ENCODE assay signal across 10 cellular contexts in genomic region chr22:20464096-20464614, GRCh38. TPM values are rescaled to one million over a fixed set of nuclear protein-coding genes. Genes with fewer than 3 reads are reported as not detected.
A peak's percentile ranks its signal among the peaks of the same experiment; 100 is the strongest.
DNase-seq lines count a peak whose midpoint lies in the region; ATAC-seq, FAIRE-seq and TF ChIP-seq lines count a peak whose summit lies in the region.
"Had no signal": no experiment of that assay in that cellular context is flagged by ENCODE, and none has a peak within 500 bp of the region (broad histone marks: within the 10 kb centered on the region; RNA-seq: fewer than 3 reads in every experiment).

No MANE protein-coding gene starts in this region.

- BruUV-seq in IMR-90 (replicated peaks; lab: Mats Ljungman, UMichigan), result no TSS peak

- H2AK9ac ChIP-seq in IMR-90 (replicated peaks; ENCODE audit: low read depth, low read length, poor library complexity), result no peak overlapping the region

- no peak overlapping the region for H2BK120ac ChIP-seq in IMR-90 (ENCODE audit: low read depth, low read length)

- H3K4me1 ChIP-seq in IMR-90 (ENCODE audit: control insufficient read depth, insufficient read depth, low read length), result peaks cover 5% of the 10 kb centered on the region; the same call in 1 of the 2 replicates

- peaks cover 16% of the 10 kb centered on the region for H3K36me3 Mint-ChIP-seq in effector memory CD8-positive, alpha-beta T cell (ENCODE audit: insufficient read depth)

- H3K4me1 Mint-ChIP-seq in effector memory CD8-positive, alpha-beta T cell (ENCODE audit: low read depth in 2 of 2), result peaks cover 37 to 38% of the 10 kb centered on the region in 2 donors

- H4K5ac ChIP-seq in IMR-90 (ENCODE audit: low read depth, low read length), result no peak overlapping the region

- H2BK5ac ChIP-seq in IMR-90 (ENCODE audit: low read depth, low read length, poor library complexity, severe bottlenecking), result no peak overlapping the region

- no peaks in the 10 kb centered on the region for H3K9me3 Mint-ChIP-seq in effector memory CD8-positive, alpha-beta T cell

- H3K27me3 Mint-ChIP-seq in effector memory CD8-positive, alpha-beta T cell, result no peaks in the 10 kb centered on the region

- H3K14ac ChIP-seq in IMR-90 (replicated peaks; ENCODE audit: low read depth, low read length), result no peak overlapping the region

- H3K4me2 ChIP-seq in IMR-90 (ENCODE audit: low read depth, low read length), result no peak overlapping the region

- in situ Hi-C loops in IMR-90 (cut with MboI; ENCODE audit: low sequenced_read_pairs), result loop anchor here (10.0 kb wide), 1 partner anchor 49 kb away; no protein-coding TSS in a partner anchor

- H4K8ac ChIP-seq in IMR-90 (ENCODE audit: low read depth in 2 of 2, low read length in 2 of 2), result no peak overlapping the region

- H3K27ac Mint-ChIP-seq in effector memory CD8-positive, alpha-beta T cell, result peak overlapping the region; percentile 96 to 98

- no peaks in the 10 kb centered on the region for H3K9me1 ChIP-seq in IMR-90 (ENCODE audit: insufficient read depth, low read length)

- intact Hi-C loops in IMR-90 (cut with micrococcal nuclease), result no loop called here

- TF ChIP-seq POLR2A in IMR-90 (IDR thresholded peaks at IDR 0.05; ENCODE audit: low read depth, low read length), result no peak

- no peak overlapping the region for H4K91ac ChIP-seq in IMR-90 (ENCODE audit: insufficient read depth, low read depth, low read length)

- H3K56ac ChIP-seq in IMR-90 (ENCODE audit: extremely low read depth, insufficient read depth, low read length), result no peak overlapping the region

- 0 out of 4 replicates have a peak, but pooled peaks cover 0 to 6% of the 10 kb centered on the region in 2 experiments for H3K79me1 ChIP-seq in IMR-90 (ENCODE audit: low read depth in 1 of 2, low read length in 2 of 2)

- H3K9me3 ChIP-seq in IMR-90 (ENCODE audit: control insufficient read depth, insufficient read depth, low read length), result no peaks in the 10 kb centered on the region

- FAIRE-seq in RCC 7860 (lab: Jason Lieb, UNC), result no peak

- no peak overlapping the region for H3K9ac ChIP-seq in IMR-90 (ENCODE audit: low read depth, low read length)

- no peaks in the 10 kb centered on the region; the same call in 1 of the 2 replicates for H4K20me1 ChIP-seq in IMR-90 (ENCODE audit: insufficient read depth, low read length)

- H3K36me3 ChIP-seq in IMR-90 (ENCODE audit: control insufficient read depth, insufficient read depth, low read length), result peaks cover 37% of the 10 kb centered on the region

- H3K4me3 Mint-ChIP-seq in effector memory CD8-positive, alpha-beta T cell, result peak overlapping the region; percentile 58 to 70

- no peak for TF ChIP-seq RAD21 in IMR-90 (IDR thresholded peaks at IDR 0.05; ENCODE audit: low read length)

- no peak overlapping the region for H2AK5ac ChIP-seq in IMR-90 (ENCODE audit: low read depth, low read length)

- no peak overlapping the region for H3K4me3 ChIP-seq in IMR-90 (ENCODE audit: insufficient read depth, low read depth, low read length)

- H2BK15ac ChIP-seq in IMR-90 (ENCODE audit: low read depth, low read length), result no peak overlapping the region

- dilution Hi-C loops in IMR-90 (cut with HindIII; ENCODE audit: low sequenced_read_pairs, unreplicated experiment), result no loop called here

- CTCF ChIA-PET in IMR-90 (lab: Yijun Ruan, JAX), result no interaction called here

- no peak for DNase-seq in IMR-90
- DNase-seq in activated CD4-positive, alpha-beta T cell treated with anti-CD3 and anti-CD28 coated beads, Interleukin-2, amount 50 U/mL, for 48 hours, result peak; percentile 50 to 63
- peak; percentile 18 to 37 (median 29) for DNase-seq in effector memory CD8-positive, alpha-beta T cell
- DNase-seq in stimulated activated CD8-positive, alpha-beta memory T cell treated with anti-CD3 and anti-CD28 coated beads, Interleukin-15, amount 100 ng/mL, for 48 hours (ENCODE audit: low read depth in 2 of 2), result peak; percentile 29 to 40
- DNase-seq in RCC 7860 (ENCODE audit: low spot score), result no peak
- DNase-seq in SKM-1 treated with dmso at 0.1 percent for 144 hours (lab: John Stamatoyannopoulos, UW; ENCODE audit: unreplicated experiment), result no peak
- DNase-seq: anterior cingulate cortex, NCI-H526 treated with DMSO at 0.1 percent for 48 hours had no signal

- no peak overlapping the region for H3K4ac ChIP-seq in IMR-90 (ENCODE audit: low read depth, low read length)

- no peaks in the 10 kb centered on the region for H3K27me3 ChIP-seq in IMR-90 (ENCODE audit: control insufficient read depth, insufficient read depth, low read length)

- H2AFZ ChIP-seq in IMR-90 (replicated peaks; ENCODE audit: low read length, poor library complexity), result no peak overlapping the region

- ATAC-seq in IMR-90 (ENCODE audit: low read depth) (no peak), HG03520 (IDR thresholded peaks at IDR 0.05; ENCODE audit: unreplicated experiment) (no peak), GM21529 (IDR thresholded peaks at IDR 0.05; ENCODE audit: unreplicated experiment) (no peak)
- ATAC-seq in effector memory CD8-positive, alpha-beta T cell (replicated peaks), result peak; percentile 83

- H3K23ac ChIP-seq in IMR-90 (ENCODE audit: low read depth, low read length), result peak overlapping the region; percentile 12; the same call in 1 of the 2 replicates

- H3K18ac ChIP-seq in IMR-90 (ENCODE audit: low read depth, low read length), result no peak overlapping the region

- TF ChIP-seq CTCF in IMR-90 (conservative IDR thresholded peaks at IDR 0.05; ENCODE audit: low read depth, low read length), result no peak

- no peak overlapping the region for H2BK20ac ChIP-seq in IMR-90 (ENCODE audit: low read depth, low read length)

- no peak overlapping the region for H3K27ac ChIP-seq in IMR-90 (ENCODE audit: insufficient read depth, low read length)

- POLR2A ChIA-PET in IMR-90 (lab: Charles Lee; ENCODE audit: unreplicated experiment), result no interaction called here

- WGBS in IMR-90 (ENCODE audit: extremely low coverage in 2 of 2, insufficient read length in 1 of 2), 2 experiments, result 100% methylated on average over 3 of the region's 11 CpGs; no CpG with 5 or more reads in 1 of the 2 experiments

TF ChIP-seq in IMR-90, 13 proteins besides CTCF, POLR2A, EP300 and RAD21:
- TF ChIP-seq MAFK (IDR thresholded peaks at IDR 0.05; ENCODE audit: low read depth, low read length) (no peak), MAZ (IDR thresholded peaks at IDR 0.05; ENCODE audit: borderline replicate concordance, low read depth, low read length) (no peak), RCOR1 (IDR thresholded peaks at IDR 0.05; ENCODE audit: insufficient replicate concordance, low read length) (no peak), ELK1 (IDR thresholded peaks at IDR 0.05; ENCODE audit: borderline replicate concordance, low read depth, low read length) (no peak), FOS (IDR thresholded peaks at IDR 0.05; ENCODE audit: low read depth, low read length) (no peak), MXI1 (IDR thresholded peaks at IDR 0.05; ENCODE audit: borderline replicate concordance, low read depth, low read length) (no peak), CEBPB (IDR thresholded peaks at IDR 0.05; ENCODE audit: low read depth, low read length) (no peak), USF2 (IDR thresholded peaks at IDR 0.05; ENCODE audit: low read depth, low read length) (no peak), BHLHE40 (IDR thresholded peaks at IDR 0.05; ENCODE audit: low read depth, low read length) (no peak), RFX5 (IDR thresholded peaks at IDR 0.05; ENCODE audit: low read depth, low read length) (no peak), CHD1 (IDR thresholded peaks at IDR 0.05; ENCODE audit: low read depth, low read length) (no peak), NFE2L2 (IDR thresholded peaks at IDR 0.05; ENCODE audit: low read depth, low read length) (no peak), SMC3 (IDR thresholded peaks at IDR 0.05; ENCODE audit: low read depth, low read length) (no peak)
TF ChIP-seq in IMR-90: peak in this region for 0.

RNA-seq across cellular contexts. Expression of gene SCARF2, which starts 26.5 kb away (rescaled TPM):
- 3.4 and 4.2 TPM in 2 replicates for total RNA-seq in IMR-90 (2012; rRNA removed)
- 37.0 and 55.8 TPM in 2 replicates for polyA plus RNA-seq in IMR-90 (2012; rRNA removed)
- 44.5 and 81.9 TPM in 2 replicates for polyA plus RNA-seq in IMR-90 (2012; cell fraction: cytosol; rRNA removed)
- 68.1 and 248 TPM in 2 replicates for polyA plus RNA-seq in IMR-90 (2012; cell fraction: nucleus; rRNA removed; ENCODE audit: low replicate concordance)

RNA-seq across cellular contexts. Expression of gene KLHL22, which starts 31.4 kb away (rescaled TPM):
- total RNA-seq in IMR-90 (2012; rRNA removed), result 25.8 and 27.1 TPM in 2 replicates
- polyA plus RNA-seq in IMR-90 (2012; rRNA removed), result 28.7 and 30.1 TPM in 2 replicates
- 14.3 and 46.6 TPM in 2 replicates for polyA plus RNA-seq in IMR-90 (2012; cell fraction: cytosol; rRNA removed)
- 70.3 and 122 TPM in 2 replicates for polyA plus RNA-seq in IMR-90 (2012; cell fraction: nucleus; rRNA removed; ENCODE audit: low replicate concordance)

RNA-seq across cellular contexts. Expression of gene MED15, which starts 43.3 kb away (rescaled TPM):
- 19.0 and 22.8 TPM in 2 replicates for total RNA-seq in IMR-90 (2012; rRNA removed)
- 68.8 and 71.5 TPM in 2 replicates for polyA plus RNA-seq in IMR-90 (2012; rRNA removed)
- 43.1 and 81.0 TPM in 2 replicates for polyA plus RNA-seq in IMR-90 (2012; cell fraction: cytosol; rRNA removed)
- polyA plus RNA-seq in IMR-90 (2012; cell fraction: nucleus; rRNA removed; ENCODE audit: low replicate concordance), result 269 and 514 TPM in 2 replicates

Comparison
In these comparisons a context has a peak if more than half of its experiments do, and no peak if none do; other contexts are left out.
1. DNase-seq: peak in activated CD4-positive, alpha-beta T cell treated with anti-CD3 and anti-CD28 coated beads, Interleukin-2, amount 50 U/mL, for 48 hours (2 of 2), effector memory CD8-positive, alpha-beta T cell (3 of 3) and stimulated activated CD8-positive, alpha-beta memory T cell treated with anti-CD3 and anti-CD28 coated beads, Interleukin-15, amount 100 ng/mL, for 48 hours (2 of 2); none in IMR-90 (single experiment), RCC 7860 (single experiment) and SKM-1 treated with dmso at 0.1 percent for 144 hours (single experiment).